ENCODE assay signal across 1 cellular context in genomic region chr11:61429346-61429690, GRCh38.
TF ChIP-seq lines count a peak whose summit lies in the region.

No MANE protein-coding gene starts in this region.

TF ChIP-seq in WTC11, 78 proteins besides CTCF, POLR2A, EP300 and RAD21 (continued from another document):
- TF ChIP-seq GRHL2 (CRISPR knock-in tag; IDR thresholded peaks at IDR 0.05; ENCODE audit: insufficient replicate concordance, severe bottlenecking) (no peak), ZMAT4 (CRISPR knock-in tag; IDR thresholded peaks at IDR 0.05) (no peak), ZNF219 (CRISPR knock-in tag; IDR thresholded peaks at IDR 0.05; ENCODE audit: borderline replicate concordance) (no peak), USF1 (CRISPR knock-in tag; IDR thresholded peaks at IDR 0.05) (no peak), FOXJ3 (CRISPR knock-in tag; IDR thresholded peaks at IDR 0.05; ENCODE audit: borderline replicate concordance) (no peak), CREB1 (CRISPR knock-in tag; IDR thresholded peaks at IDR 0.05) (no peak), SOX15 (CRISPR knock-in tag; IDR thresholded peaks at IDR 0.05) (no peak), CREM (CRISPR knock-in tag; IDR thresholded peaks at IDR 0.05) (no peak), IRF2 (CRISPR knock-in tag; IDR thresholded peaks at IDR 0.05; ENCODE audit: borderline replicate concordance, low read depth) (no peak), AR (CRISPR knock-in tag; IDR thresholded peaks at IDR 0.05) (no peak), ZNF121 (CRISPR knock-in tag; IDR thresholded peaks at IDR 0.05) (no peak), NR2C2 (CRISPR knock-in tag; IDR thresholded peaks at IDR 0.05) (no peak), ZNF423 (CRISPR knock-in tag; IDR thresholded peaks at IDR 0.05) (peak; percentile 72; the same call in 1 of the 2 replicates), ZNF396 (CRISPR knock-in tag; IDR thresholded peaks at IDR 0.05; ENCODE audit: borderline replicate concordance) (no peak), ATF1 (CRISPR knock-in tag; IDR thresholded peaks at IDR 0.05) (no peak), ATF6 (CRISPR knock-in tag; IDR thresholded peaks at IDR 0.05) (no peak), SP1 (CRISPR knock-in tag; conservative IDR thresholded peaks at IDR 0.05) (no peak), CBFB (CRISPR knock-in tag; IDR thresholded peaks at IDR 0.05; ENCODE audit: low read depth) (no peak; the same call in 1 of the 2 replicates), PRRX2 (CRISPR knock-in tag; IDR thresholded peaks at IDR 0.05) (no peak), EMX1 (CRISPR knock-in tag; IDR thresholded peaks at IDR 0.05) (peak; percentile 69; the same call in 1 of the 2 replicates), HMGA2 (CRISPR knock-in tag; IDR thresholded peaks at IDR 0.05) (no peak), ZNF281 (CRISPR knock-in tag; IDR thresholded peaks at IDR 0.05) (no peak), TEAD1 (CRISPR knock-in tag; IDR thresholded peaks at IDR 0.05) (no peak), NFE2L1 (CRISPR knock-in tag; IDR thresholded peaks at IDR 0.05) (no peak)
- TF ChIP-seq, protein P1, sequence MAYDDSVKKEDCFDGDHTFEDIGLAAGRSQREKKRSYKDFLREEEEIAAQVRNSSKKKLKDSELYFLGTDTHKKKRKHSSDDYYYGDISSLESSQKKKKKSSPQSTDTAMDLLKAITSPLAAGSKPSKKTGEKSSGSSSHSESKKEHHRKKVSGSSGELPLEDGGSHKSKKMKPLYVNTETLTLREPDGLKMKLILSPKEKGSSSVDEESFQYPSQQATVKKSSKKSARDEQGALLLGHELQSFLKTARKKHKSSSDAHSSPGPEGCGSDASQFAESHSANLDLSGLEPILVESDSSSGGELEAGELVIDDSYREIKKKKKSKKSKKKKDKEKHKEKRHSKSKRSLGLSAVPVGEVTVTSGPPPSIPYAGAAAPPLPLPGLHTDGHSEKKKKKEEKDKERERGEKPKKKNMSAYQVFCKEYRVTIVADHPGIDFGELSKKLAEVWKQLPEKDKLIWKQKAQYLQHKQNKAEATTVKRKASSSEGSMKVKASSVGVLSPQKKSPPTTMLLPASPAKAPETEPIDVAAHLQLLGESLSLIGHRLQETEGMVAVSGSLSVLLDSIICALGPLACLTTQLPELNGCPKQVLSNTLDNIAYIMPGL (CRISPR knock-in tag; IDR thresholded peaks at IDR 0.05): no peak; the same call in 1 of the 2 replicates
- TF ChIP-seq, protein P2, sequence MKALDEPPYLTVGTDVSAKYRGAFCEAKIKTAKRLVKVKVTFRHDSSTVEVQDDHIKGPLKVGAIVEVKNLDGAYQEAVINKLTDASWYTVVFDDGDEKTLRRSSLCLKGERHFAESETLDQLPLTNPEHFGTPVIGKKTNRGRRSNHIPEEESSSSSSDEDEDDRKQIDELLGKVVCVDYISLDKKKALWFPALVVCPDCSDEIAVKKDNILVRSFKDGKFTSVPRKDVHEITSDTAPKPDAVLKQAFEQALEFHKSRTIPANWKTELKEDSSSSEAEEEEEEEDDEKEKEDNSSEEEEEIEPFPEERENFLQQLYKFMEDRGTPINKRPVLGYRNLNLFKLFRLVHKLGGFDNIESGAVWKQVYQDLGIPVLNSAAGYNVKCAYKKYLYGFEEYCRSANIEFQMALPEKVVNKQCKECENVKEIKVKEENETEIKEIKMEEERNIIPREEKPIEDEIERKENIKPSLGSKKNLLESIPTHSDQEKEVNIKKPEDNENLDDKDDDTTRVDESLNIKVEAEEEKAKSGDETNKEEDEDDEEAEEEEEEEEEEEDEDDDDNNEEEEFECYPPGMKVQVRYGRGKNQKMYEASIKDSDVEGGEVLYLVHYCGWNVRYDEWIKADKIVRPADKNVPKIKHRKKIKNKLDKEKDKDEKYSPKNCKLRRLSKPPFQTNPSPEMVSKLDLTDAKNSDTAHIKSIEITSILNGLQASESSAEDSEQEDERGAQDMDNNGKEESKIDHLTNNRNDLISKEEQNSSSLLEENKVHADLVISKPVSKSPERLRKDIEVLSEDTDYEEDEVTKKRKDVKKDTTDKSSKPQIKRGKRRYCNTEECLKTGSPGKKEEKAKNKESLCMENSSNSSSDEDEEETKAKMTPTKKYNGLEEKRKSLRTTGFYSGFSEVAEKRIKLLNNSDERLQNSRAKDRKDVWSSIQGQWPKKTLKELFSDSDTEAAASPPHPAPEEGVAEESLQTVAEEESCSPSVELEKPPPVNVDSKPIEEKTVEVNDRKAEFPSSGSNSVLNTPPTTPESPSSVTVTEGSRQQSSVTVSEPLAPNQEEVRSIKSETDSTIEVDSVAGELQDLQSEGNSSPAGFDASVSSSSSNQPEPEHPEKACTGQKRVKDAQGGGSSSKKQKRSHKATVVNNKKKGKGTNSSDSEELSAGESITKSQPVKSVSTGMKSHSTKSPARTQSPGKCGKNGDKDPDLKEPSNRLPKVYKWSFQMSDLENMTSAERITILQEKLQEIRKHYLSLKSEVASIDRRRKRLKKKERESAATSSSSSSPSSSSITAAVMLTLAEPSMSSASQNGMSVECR (CRISPR knock-in tag; IDR thresholded peaks at IDR 0.05; ENCODE audit: borderline replicate concordance): no peak
- TF ChIP-seq, protein P3, sequence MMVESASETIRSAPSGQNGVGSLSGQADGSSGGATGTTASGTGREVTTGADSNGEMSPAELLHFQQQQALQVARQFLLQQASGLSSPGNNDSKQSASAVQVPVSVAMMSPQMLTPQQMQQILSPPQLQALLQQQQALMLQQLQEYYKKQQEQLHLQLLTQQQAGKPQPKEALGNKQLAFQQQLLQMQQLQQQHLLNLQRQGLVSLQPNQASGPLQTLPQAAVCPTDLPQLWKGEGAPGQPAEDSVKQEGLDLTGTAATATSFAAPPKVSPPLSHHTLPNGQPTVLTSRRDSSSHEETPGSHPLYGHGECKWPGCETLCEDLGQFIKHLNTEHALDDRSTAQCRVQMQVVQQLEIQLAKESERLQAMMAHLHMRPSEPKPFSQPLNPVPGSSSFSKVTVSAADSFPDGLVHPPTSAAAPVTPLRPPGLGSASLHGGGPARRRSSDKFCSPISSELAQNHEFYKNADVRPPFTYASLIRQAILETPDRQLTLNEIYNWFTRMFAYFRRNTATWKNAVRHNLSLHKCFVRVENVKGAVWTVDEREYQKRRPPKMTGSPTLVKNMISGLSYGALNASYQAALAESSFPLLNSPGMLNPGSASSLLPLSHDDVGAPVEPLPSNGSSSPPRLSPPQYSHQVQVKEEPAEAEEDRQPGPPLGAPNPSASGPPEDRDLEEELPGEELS (CRISPR knock-in tag; IDR thresholded peaks at IDR 0.05): no peak
